10 cellular contexts compared by ENCODE assay signal in the genomic region with DNA sequence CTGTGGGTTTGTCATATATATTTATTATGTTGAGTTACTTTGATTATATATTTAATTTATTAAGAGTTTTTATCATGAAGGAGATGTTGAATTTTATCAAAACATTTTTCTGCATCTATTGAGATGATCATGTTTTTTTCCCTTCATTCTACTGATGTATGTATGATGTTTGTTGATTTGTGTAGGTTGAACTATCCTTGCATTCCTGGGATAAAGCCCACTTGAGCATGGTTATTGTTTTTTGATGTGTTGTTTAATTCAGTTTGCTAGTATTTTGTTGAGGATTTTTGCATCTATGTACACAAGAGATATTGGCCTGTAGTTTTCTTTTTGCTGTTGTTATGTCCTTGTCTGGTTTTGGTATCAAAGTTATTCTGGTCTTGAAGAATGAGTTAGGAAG. TPM values are rescaled to one million over a fixed set of nuclear protein-coding genes. Genes with fewer than 3 reads are reported as not detected.
"Had no signal": no experiment of that assay in that cellular context is flagged by ENCODE, and none has a peak within 500 bp of the region (broad histone marks: within the 10 kb centered on the region; RNA-seq: fewer than 3 reads in every experiment).

No MANE protein-coding gene starts in this region.

- ATAC-seq: HCT116, HepG2 had no signal

- H3K9ac ChIP-seq: GM23248 had no signal

- H3K4me3 ChIP-seq: GM23248, HAP-1 had no signal

- H3K4me1 Mint-ChIP-seq: IgD-negative memory B cell had no signal

- H3K4me1 ChIP-seq: HAP-1 had no signal

- H3K36me3 ChIP-seq: HAP-1 had no signal

- H3K27ac ChIP-seq: GM23248, HL-60 had no signal

- DNase-seq: GM23248, GOT3, H7, HFFc6, KG1 had no signal

- H3K27ac Mint-ChIP-seq: HFFc6, IgD-negative memory B cell had no signal

- H3K4me3 Mint-ChIP-seq: HFFc6 had no signal

RNA-seq across cellular contexts. Expression of a gene that starts 31.1 kb away (rescaled TPM):
- polyA plus RNA-seq: IgD-negative memory B cell had no signal

RNA-seq across cellular contexts. Expression of a gene that starts 42.3 kb away (rescaled TPM):
- total RNA-seq: GM23248 had no signal
- polyA plus RNA-seq: IgD-negative memory B cell had no signal
